In genomic region chr4:119752936-119753335, GRCh38 we compare ENCODE assay signal across 6 cellular contexts.
"Had no signal": no experiment of that assay in that cellular context is flagged by ENCODE, and none has a peak within 500 bp of the region (broad histone marks: within the 10 kb centered on the region; RNA-seq: fewer than 3 reads in every experiment).

No MANE protein-coding gene starts in this region.

- H3K4me3 ChIP-seq: K562 had no signal

- H3K4me2 ChIP-seq: KMS-11 had no signal

- FAIRE-seq: HTR-8/SVneo, K562 had no signal

- ATAC-seq: K562 had no signal

- H3K9ac ChIP-seq: KMS-11 had no signal

- H3K27ac ChIP-seq: HL-60, KMS-11 had no signal

- DNase-seq: KBM-7, KG1 had no signal
